In the genomic region with DNA sequence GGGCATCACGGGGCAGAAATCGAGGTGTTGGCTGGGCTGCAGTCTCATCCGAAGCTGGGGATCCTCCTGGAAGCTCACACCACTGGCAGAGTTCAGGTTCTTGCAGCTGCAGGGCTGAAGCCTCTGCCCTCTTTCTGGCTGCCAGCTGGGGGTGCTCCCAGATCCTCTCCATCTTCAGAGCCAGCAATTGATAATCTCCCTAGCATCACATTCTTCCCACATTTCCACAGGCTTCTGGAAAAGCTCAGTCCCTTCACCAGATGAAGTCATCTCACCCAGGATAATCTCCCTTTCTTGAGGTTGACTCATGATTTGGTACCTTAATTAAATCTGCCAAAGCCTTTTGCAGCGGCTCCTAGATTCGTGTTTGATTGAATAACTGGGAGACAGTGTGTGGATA, we compare ENCODE assay signal across 1 cellular context.
A peak's percentile ranks its signal among the peaks of the same experiment; 100 is the strongest.
TF ChIP-seq lines count a peak whose summit lies in the region.

No MANE protein-coding gene starts in this region.

TF ChIP-seq in SK-N-SH treated with all-trans-retinoic acid at 6 μM for 48 hours, 23 proteins besides CTCF, POLR2A, EP300 and RAD21 (continued from another document):
- TF ChIP-seq, protein P1, sequence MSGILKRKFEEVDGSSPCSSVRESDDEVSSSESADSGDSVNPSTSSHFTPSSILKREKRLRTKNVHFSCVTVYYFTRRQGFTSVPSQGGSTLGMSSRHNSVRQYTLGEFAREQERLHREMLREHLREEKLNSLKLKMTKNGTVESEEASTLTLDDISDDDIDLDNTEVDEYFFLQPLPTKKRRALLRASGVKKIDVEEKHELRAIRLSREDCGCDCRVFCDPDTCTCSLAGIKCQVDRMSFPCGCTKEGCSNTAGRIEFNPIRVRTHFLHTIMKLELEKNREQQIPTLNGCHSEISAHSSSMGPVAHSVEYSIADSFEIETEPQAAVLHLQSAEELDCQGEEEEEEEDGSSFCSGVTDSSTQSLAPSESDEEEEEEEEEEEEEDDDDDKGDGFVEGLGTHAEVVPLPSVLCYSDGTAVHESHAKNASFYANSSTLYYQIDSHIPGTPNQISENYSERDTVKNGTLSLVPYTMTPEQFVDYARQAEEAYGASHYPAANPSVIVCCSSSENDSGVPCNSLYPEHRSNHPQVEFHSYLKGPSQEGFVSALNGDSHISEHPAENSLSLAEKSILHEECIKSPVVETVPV (CRISPR knock-in tag; IDR thresholded peaks at IDR 0.05): peak; percentile 41; the same call in 1 of the 2 replicates
- no peak for TF ChIP-seq RARB (CRISPR knock-in tag; IDR thresholded peaks at IDR 0.05)
- TF ChIP-seq, protein P2, sequence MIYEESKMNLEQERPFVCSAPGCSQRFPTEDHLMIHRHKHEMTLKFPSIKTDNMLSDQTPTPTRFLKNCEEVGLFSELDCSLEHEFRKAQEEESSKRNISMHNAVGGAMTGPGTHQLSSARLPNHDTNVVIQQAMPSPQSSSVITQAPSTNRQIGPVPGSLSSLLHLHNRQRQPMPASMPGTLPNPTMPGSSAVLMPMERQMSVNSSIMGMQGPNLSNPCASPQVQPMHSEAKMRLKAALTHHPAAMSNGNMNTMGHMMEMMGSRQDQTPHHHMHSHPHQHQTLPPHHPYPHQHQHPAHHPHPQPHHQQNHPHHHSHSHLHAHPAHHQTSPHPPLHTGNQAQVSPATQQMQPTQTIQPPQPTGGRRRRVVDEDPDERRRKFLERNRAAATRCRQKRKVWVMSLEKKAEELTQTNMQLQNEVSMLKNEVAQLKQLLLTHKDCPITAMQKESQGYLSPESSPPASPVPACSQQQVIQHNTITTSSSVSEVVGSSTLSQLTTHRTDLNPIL (CRISPR knock-in tag; IDR thresholded peaks at IDR 0.05; ENCODE audit: low read depth): peak; percentile 89
- no peak for TF ChIP-seq BACH2 (CRISPR knock-in tag; IDR thresholded peaks at IDR 0.05; ENCODE audit: borderline replicate concordance)
- TF ChIP-seq PPARA (CRISPR knock-in tag; IDR thresholded peaks at IDR 0.05; ENCODE audit: borderline replicate concordance): no peak
- TF ChIP-seq ZFP30 (CRISPR knock-in tag; IDR thresholded peaks at IDR 0.05): 0 out of 2 replicates have a peak, but pooled peaks have one; percentile 3
- TF ChIP-seq ESRRG (CRISPR knock-in tag; IDR thresholded peaks at IDR 0.05): no peak
